ENCODE assay signal across 26 cellular contexts in genomic region chr5:122401991-122402710, GRCh38.
DNase-seq lines count a peak whose midpoint lies in the region; ATAC-seq and TF ChIP-seq lines count a peak whose summit lies in the region.
"Had no signal": no experiment of that assay in that cellular context is flagged by ENCODE, and none has a peak within 500 bp of the region (broad histone marks: within the 10 kb centered on the region; RNA-seq: fewer than 3 reads in every experiment).

No MANE protein-coding gene starts in this region.

- WGBS in SK-N-SH (ENCODE audit: low lambda C conversion rate), result 63% methylated on average over 4 of the region's 4 CpGs

- no peaks in the 10 kb centered on the region for H3K27me3 ChIP-seq in SK-N-SH (ENCODE audit: insufficient read depth)
- H3K27me3 ChIP-seq: heart right ventricle, pancreas, right lobe of liver had no signal

- no peaks in the 10 kb centered on the region for H3K36me3 ChIP-seq in SK-N-SH (replicated peaks in 1 of 2; ENCODE audit: control insufficient read depth in 1 of 2, insufficient read depth in 2 of 2, low read length in 1 of 2)
- H3K36me3 ChIP-seq: heart right ventricle, pancreas, right lobe of liver had no signal

- no peak overlapping the region for H3K4me3 ChIP-seq in SK-N-SH (ENCODE audit: low read depth in 2 of 2, low read length in 1 of 2)
- H3K4me3 ChIP-seq: heart right ventricle, pancreas, right lobe of liver had no signal

- H3K9ac ChIP-seq in SK-N-SH, result no peak overlapping the region

- TF ChIP-seq EP300 in SK-N-SH (IDR thresholded peaks at IDR 0.05; ENCODE audit: borderline replicate concordance in 1 of 2, low read depth in 1 of 2, low read length in 1 of 2), result no peak

- CTCF ChIA-PET in SK-N-SH (lab: Yijun Ruan, JAX), result interaction anchor here (1.2 to 8.3 kb wide), 3 partner anchors 11 to 207 kb away, joined by 3 to 40 read pairs (median 7); no protein-coding TSS in a partner anchor

- peaks cover 0 to 16% of the 10 kb centered on the region in 2 experiments; a peak in 1 of 4 replicates for H3K4me1 ChIP-seq in SK-N-SH (ENCODE audit: control insufficient read depth in 1 of 2, insufficient read depth in 2 of 2, low read depth in 1 of 2, low read length in 1 of 2)
- H3K4me1 ChIP-seq: Caco-2, heart right ventricle, pancreas, right lobe of liver had no signal

- peak; percentile 67 for DNase-seq in COR-L47 (lab: John Stamatoyannopoulos, UW)
- DNase-seq in NCI-H1436 (lab: John Stamatoyannopoulos, UW), result peak; percentile 64
- DNase-seq in NCI-H524 treated with DMSO at 0.1 percent for 48 hours (lab: John Stamatoyannopoulos, UW), result peak; percentile 50
- DNase-seq in cerebellar cortex (ENCODE audit: low spot score), result peak; percentile 82
- no peak for DNase-seq in SK-N-SH
- DNase-seq in activated naive CD4-positive, alpha-beta T cell (lab: John Stamatoyannopoulos, UW), result no peak
- DNase-seq: activated CD4-positive, CD25-positive, alpha-beta regulatory T cell treated with anti-CD3 and anti-CD28 coated beads, Interleukin-2, amount 50 U/mL, for 72 hours; activated CD8-positive, alpha-beta T cell treated with anti-CD3 and anti-CD28 coated beads, Interleukin-2, amount 10 ng/mL, durations not matched to agents 7 days and 5 days; activated naive CD4-positive, alpha-beta T cell treated with anti-CD3 and anti-CD28 coated beads, Interleukin-2, amount 50 U/mL, for 16 hours; activated T-cell treated with anti-CD3 and anti-CD28 coated beads, Interleukin-2, amount 50 U/mL, for 1 hour; Caco-2; central memory CD4-positive, alpha-beta T cell; EL; heart right ventricle; IMR-90; NCI-H187; NCI-H526 treated with DMSO at 0.1 percent for 48 hours; pancreas; right lobe of liver; SHP77; stimulated activated CD4-positive, alpha-beta T cell treated with anti-CD3 and anti-CD28 coated beads, Interleukin-15, amount 100 ng/mL, for 24 hours; trophoblast cell had no signal

- ATAC-seq in activated CD4-positive, CD25-positive, alpha-beta regulatory T cell treated with anti-CD3 and anti-CD28 coated beads, Interleukin-2, amount 50 U/mL, for 24 hours, result no peak
- no peak for ATAC-seq in HG03442 (IDR thresholded peaks at IDR 0.05; ENCODE audit: unreplicated experiment)
- ATAC-seq: activated CD8-positive, alpha-beta T cell treated with anti-CD3 and anti-CD28 coated beads, Interleukin-2, amount 10 ng/mL, durations not matched to agents 7 days and 5 days; heart right ventricle; left lobe of liver; natural killer cell treated with Interleukin-12 subunit alpha and Interleukin-12 subunit beta and Interleukin-15 and Interleukin-18, amount 100 ng/mL, for 72 hours had no signal

- TF ChIP-seq CTCF in SK-N-SH (IDR thresholded peaks at IDR 0.05), result no peak

- no peaks in the 10 kb centered on the region for H4K20me1 ChIP-seq in SK-N-SH (ENCODE audit: insufficient read depth)

- POLR2A ChIA-PET in SK-N-SH (lab: Yijun Ruan, JAX), result no interaction called here

- H3F3A ChIP-seq in SK-N-SH (replicated peaks; ENCODE audit: insufficient read depth), result no peaks in the 10 kb centered on the region

- no peak overlapping the region for H3K27ac ChIP-seq in SK-N-SH (ENCODE audit: low read depth in 2 of 2, low read length in 1 of 2)
- H3K27ac ChIP-seq: heart right ventricle, pancreas, right lobe of liver had no signal

- H3K79me2 ChIP-seq in SK-N-SH (ENCODE audit: insufficient read depth), result no peaks in the 10 kb centered on the region

- TF ChIP-seq RAD21 in SK-N-SH (IDR thresholded peaks at IDR 0.05; ENCODE audit: low read length), result no peak

- no peak overlapping the region for H2AFZ ChIP-seq in SK-N-SH (ENCODE audit: low read depth)

- no peaks in the 10 kb centered on the region for H3K9me3 ChIP-seq in SK-N-SH
- H3K9me3 ChIP-seq: Caco-2, heart right ventricle, pancreas, right lobe of liver had no signal

- H3K9me2 ChIP-seq in SK-N-SH, result no peaks in the 10 kb centered on the region

- no peak overlapping the region for H3K4me2 ChIP-seq in SK-N-SH

TF ChIP-seq in SK-N-SH, 30 proteins besides CTCF, POLR2A, EP300 and RAD21:
- TF ChIP-seq RFX5 (IDR thresholded peaks at IDR 0.05; ENCODE audit: low read length), result no peak
- TF ChIP-seq, protein P1, sequence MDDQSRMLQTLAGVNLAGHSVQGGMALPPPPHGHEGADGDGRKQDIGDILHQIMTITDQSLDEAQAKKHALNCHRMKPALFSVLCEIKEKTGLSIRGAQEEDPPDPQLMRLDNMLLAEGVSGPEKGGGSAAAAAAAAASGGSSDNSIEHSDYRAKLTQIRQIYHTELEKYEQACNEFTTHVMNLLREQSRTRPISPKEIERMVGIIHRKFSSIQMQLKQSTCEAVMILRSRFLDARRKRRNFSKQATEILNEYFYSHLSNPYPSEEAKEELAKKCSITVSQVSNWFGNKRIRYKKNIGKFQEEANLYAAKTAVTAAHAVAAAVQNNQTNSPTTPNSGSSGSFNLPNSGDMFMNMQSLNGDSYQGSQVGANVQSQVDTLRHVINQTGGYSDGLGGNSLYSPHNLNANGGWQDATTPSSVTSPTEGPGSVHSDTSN (IDR thresholded peaks at IDR 0.05), result no peak
- TF ChIP-seq IRF3 (IDR thresholded peaks at IDR 0.05; ENCODE audit: low read depth, low read length), result no peak
- no peak for TF ChIP-seq SMC3 (IDR thresholded peaks at IDR 0.05; ENCODE audit: low read depth, low read length)
- TF ChIP-seq EZH2phosphoT487 (IDR thresholded peaks at IDR 0.05; ENCODE audit: borderline replicate concordance, low read depth), result no peak
- no peak for TF ChIP-seq MXI1 (IDR thresholded peaks at IDR 0.05; ENCODE audit: low read depth, low read length)
- no peak for TF ChIP-seq POLR2AphosphoS5 (IDR thresholded peaks at IDR 0.05; ENCODE audit: low read depth, low read length)
- TF ChIP-seq FOXM1 (IDR thresholded peaks at IDR 0.05; ENCODE audit: low read depth), result no peak
- no peak for TF ChIP-seq JUND (IDR thresholded peaks at IDR 0.05)
- no peak for TF ChIP-seq TEAD4 (IDR thresholded peaks at IDR 0.05; ENCODE audit: borderline replicate concordance, insufficient read depth)
- TF ChIP-seq GATA2 (CRISPR knock-in tag; IDR thresholded peaks at IDR 0.05), result no peak
- no peak for TF ChIP-seq NRF1 (IDR thresholded peaks at IDR 0.05; ENCODE audit: low read depth, low read length)
- TF ChIP-seq TAF1 (IDR thresholded peaks at IDR 0.05; ENCODE audit: borderline replicate concordance, low read depth, low read length), result no peak
- TF ChIP-seq, protein P2, sequence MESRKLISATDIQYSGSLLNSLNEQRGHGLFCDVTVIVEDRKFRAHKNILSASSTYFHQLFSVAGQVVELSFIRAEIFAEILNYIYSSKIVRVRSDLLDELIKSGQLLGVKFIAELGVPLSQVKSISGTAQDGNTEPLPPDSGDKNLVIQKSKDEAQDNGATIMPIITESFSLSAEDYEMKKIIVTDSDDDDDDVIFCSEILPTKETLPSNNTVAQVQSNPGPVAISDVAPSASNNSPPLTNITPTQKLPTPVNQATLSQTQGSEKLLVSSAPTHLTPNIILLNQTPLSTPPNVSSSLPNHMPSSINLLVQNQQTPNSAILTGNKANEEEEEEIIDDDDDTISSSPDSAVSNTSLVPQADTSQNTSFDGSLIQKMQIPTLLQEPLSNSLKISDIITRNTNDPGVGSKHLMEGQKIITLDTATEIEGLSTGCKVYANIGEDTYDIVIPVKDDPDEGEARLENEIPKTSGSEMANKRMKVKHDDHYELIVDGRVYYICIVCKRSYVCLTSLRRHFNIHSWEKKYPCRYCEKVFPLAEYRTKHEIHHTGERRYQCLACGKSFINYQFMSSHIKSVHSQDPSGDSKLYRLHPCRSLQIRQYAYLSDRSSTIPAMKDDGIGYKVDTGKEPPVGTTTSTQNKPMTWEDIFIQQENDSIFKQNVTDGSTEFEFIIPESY (IDR thresholded peaks at IDR 0.05; ENCODE audit: borderline replicate concordance, low read depth), result no peak
- TF ChIP-seq, protein P3, sequence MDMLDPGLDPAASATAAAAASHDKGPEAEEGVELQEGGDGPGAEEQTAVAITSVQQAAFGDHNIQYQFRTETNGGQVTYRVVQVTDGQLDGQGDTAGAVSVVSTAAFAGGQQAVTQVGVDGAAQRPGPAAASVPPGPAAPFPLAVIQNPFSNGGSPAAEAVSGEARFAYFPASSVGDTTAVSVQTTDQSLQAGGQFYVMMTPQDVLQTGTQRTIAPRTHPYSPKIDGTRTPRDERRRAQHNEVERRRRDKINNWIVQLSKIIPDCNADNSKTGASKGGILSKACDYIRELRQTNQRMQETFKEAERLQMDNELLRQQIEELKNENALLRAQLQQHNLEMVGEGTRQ (IDR thresholded peaks at IDR 0.05; ENCODE audit: borderline replicate concordance, low read depth, low read length), result no peak

Comparison
In these comparisons a context has a peak if more than half of its experiments do, and no peak if none do; other contexts are left out.
1. DNase-seq: peak in COR-L47 (single experiment), NCI-H1436 (single experiment), NCI-H524 treated with DMSO at 0.1 percent for 48 hours (single experiment) and cerebellar cortex (single experiment); none in SK-N-SH (single experiment) and activated naive CD4-positive, alpha-beta T cell (0 of 4).